1 cellular context compared by ENCODE assay signal in genomic region chr4:2630556-2631273, GRCh38.
TF ChIP-seq lines count a peak whose summit lies in the region.

No MANE protein-coding gene starts in this region.

TF ChIP-seq in WTC11, 78 proteins besides CTCF, POLR2A, EP300 and RAD21 (continued from another document):
- TF ChIP-seq, protein P1, sequence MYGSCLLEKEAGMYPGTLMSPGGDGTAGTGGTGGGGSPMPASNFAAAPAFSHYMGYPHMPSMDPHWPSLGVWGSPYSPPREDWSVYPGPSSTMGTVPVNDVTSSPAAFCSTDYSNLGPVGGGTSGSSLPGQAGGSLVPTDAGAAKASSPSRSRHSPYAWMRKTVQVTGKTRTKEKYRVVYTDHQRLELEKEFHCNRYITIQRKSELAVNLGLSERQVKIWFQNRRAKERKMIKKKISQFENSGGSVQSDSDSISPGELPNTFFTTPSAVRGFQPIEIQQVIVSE (CRISPR knock-in tag; IDR thresholded peaks at IDR 0.05; ENCODE audit: borderline replicate concordance) = no peak
- TF ChIP-seq, protein P2, sequence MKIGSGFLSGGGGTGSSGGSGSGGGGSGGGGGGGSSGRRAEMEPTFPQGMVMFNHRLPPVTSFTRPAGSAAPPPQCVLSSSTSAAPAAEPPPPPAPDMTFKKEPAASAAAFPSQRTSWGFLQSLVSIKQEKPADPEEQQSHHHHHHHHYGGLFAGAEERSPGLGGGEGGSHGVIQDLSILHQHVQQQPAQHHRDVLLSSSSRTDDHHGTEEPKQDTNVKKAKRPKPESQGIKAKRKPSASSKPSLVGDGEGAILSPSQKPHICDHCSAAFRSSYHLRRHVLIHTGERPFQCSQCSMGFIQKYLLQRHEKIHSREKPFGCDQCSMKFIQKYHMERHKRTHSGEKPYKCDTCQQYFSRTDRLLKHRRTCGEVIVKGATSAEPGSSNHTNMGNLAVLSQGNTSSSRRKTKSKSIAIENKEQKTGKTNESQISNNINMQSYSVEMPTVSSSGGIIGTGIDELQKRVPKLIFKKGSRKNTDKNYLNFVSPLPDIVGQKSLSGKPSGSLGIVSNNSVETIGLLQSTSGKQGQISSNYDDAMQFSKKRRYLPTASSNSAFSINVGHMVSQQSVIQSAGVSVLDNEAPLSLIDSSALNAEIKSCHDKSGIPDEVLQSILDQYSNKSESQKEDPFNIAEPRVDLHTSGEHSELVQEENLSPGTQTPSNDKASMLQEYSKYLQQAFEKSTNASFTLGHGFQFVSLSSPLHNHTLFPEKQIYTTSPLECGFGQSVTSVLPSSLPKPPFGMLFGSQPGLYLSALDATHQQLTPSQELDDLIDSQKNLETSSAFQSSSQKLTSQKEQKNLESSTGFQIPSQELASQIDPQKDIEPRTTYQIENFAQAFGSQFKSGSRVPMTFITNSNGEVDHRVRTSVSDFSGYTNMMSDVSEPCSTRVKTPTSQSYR (CRISPR knock-in tag; IDR thresholded peaks at IDR 0.05) = no peak
- TF ChIP-seq JAZF1 (CRISPR knock-in tag; IDR thresholded peaks at IDR 0.05) (no peak), RELA (CRISPR knock-in tag; IDR thresholded peaks at IDR 0.05; ENCODE audit: borderline replicate concordance) (no peak), SMAD3 (CRISPR knock-in tag; IDR thresholded peaks at IDR 0.05; ENCODE audit: borderline replicate concordance) (no peak), SP1 (CRISPR knock-in tag; conservative IDR thresholded peaks at IDR 0.05) (no peak), ZBTB21 (CRISPR knock-in tag; IDR thresholded peaks at IDR 0.05; ENCODE audit: borderline replicate concordance) (no peak)
- TF ChIP-seq, protein P3, sequence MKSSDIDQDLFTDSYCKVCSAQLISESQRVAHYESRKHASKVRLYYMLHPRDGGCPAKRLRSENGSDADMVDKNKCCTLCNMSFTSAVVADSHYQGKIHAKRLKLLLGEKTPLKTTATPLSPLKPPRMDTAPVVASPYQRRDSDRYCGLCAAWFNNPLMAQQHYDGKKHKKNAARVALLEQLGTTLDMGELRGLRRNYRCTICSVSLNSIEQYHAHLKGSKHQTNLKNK (CRISPR knock-in tag; IDR thresholded peaks at IDR 0.05) = no peak
